ENCODE assay signal across 1 cellular context in the genomic region with DNA sequence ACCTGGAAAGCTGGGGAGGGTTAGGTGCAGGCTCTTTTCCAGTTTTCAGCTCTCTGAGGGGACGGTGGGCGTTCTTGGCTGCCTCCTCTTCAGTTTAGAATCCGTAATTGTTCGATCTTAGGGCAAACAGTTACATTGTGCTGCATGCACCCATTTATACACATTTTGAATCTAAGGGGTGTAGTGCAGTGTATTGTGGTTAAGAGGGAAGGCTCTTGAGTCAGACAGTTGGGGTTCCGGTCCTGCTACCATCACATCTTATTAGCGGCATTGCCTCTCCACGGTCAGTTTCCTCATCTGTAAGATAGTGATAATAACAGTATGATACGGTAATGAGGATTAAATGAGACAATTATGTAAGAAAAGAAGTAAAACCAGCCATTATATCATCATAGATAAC.
TF ChIP-seq lines count a peak whose summit lies in the region.

No MANE protein-coding gene starts in this region.

TF ChIP-seq in HepG2, 621 proteins besides CTCF, POLR2A, EP300 and RAD21:
- TF ChIP-seq ZNF256 (CRISPR knock-in tag; conservative IDR thresholded peaks at IDR 0.05) = no peak
- 0 out of 2 replicates have a peak, but pooled peaks have one; percentile 31 for TF ChIP-seq NCOA1 (CRISPR knock-in tag; IDR thresholded peaks at IDR 0.05)
- no peak for TF ChIP-seq TCF12 (IDR thresholded peaks at IDR 0.05)
- TF ChIP-seq TCF12 (CRISPR knock-in tag; IDR thresholded peaks at IDR 0.05) = no peak
- no peak for TF ChIP-seq CAMTA2 (CRISPR knock-in tag; IDR thresholded peaks at IDR 0.05; ENCODE audit: borderline replicate concordance)
- no peak for TF ChIP-seq IKZF4 (CRISPR knock-in tag; IDR thresholded peaks at IDR 0.05; ENCODE audit: borderline replicate concordance, low read depth, not compliant biosample characterization)
- no peak for TF ChIP-seq NCOA5 (CRISPR knock-in tag; IDR thresholded peaks at IDR 0.05)
- TF ChIP-seq, protein P1, sequence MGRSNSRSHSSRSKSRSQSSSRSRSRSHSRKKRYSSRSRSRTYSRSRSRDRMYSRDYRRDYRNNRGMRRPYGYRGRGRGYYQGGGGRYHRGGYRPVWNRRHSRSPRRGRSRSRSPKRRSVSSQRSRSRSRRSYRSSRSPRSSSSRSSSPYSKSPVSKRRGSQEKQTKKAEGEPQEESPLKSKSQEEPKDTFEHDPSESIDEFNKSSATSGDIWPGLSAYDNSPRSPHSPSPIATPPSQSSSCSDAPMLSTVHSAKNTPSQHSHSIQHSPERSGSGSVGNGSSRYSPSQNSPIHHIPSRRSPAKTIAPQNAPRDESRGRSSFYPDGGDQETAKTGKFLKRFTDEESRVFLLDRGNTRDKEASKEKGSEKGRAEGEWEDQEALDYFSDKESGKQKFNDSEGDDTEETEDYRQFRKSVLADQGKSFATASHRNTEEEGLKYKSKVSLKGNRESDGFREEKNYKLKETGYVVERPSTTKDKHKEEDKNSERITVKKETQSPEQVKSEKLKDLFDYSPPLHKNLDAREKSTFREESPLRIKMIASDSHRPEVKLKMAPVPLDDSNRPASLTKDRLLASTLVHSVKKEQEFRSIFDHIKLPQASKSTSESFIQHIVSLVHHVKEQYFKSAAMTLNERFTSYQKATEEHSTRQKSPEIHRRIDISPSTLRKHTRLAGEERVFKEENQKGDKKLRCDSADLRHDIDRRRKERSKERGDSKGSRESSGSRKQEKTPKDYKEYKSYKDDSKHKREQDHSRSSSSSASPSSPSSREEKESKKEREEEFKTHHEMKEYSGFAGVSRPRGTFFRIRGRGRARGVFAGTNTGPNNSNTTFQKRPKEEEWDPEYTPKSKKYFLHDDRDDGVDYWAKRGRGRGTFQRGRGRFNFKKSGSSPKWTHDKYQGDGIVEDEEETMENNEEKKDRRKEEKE (IDR thresholded peaks at IDR 0.05) = no peak
- TF ChIP-seq, protein P2, sequence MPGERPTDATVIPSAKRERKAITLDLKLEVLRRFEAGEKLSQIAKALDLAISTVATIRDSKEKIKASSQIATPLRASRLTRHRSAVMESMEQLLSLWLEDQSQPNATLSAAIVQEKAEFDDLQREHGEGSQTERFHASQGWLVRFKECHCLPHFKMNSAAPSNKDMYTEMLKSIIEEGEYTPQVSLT (CRISPR knock-in tag; IDR thresholded peaks at IDR 0.05; ENCODE audit: borderline replicate concordance, low read depth) = no peak
- 0 out of 2 replicates have a peak, but pooled peaks have one; percentile 52 for TF ChIP-seq ARID2 (CRISPR knock-in tag; IDR thresholded peaks at IDR 0.05; ENCODE audit: borderline replicate concordance)
- TF ChIP-seq, protein P3, sequence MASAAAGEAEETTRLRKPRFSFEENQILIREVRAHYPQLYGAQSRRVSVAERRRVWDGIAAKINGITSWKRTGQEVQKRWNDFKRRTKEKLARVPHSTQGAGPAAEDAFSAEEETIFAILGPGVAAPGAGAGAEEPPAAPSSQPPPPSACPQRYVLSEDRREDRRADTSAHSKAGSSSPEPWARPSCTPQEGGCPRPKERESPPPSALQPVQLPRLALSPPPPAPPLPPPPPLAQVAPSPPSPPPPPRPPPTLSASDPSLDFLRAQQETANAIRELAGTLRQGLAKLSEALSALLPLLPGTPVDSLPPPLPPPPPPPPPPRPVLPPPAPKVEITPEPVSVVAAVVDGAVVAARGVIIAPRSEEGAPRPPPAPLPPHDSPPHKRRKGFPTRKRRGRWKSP (CRISPR knock-in tag; IDR thresholded peaks at IDR 0.05) = no peak
- no peak for TF ChIP-seq NR3C1 (CRISPR knock-in tag; IDR thresholded peaks at IDR 0.05)
- TF ChIP-seq NFKB2 (CRISPR knock-in tag; IDR thresholded peaks at IDR 0.05; ENCODE audit: borderline replicate concordance) = no peak
- no peak for TF ChIP-seq ZNF331 (CRISPR knock-in tag; IDR thresholded peaks at IDR 0.05)
- 0 out of 2 replicates have a peak, but pooled peaks have one; percentile 10 for TF ChIP-seq KDM5A (IDR thresholded peaks at IDR 0.05; ENCODE audit: borderline replicate concordance, low read length)
- no peak for TF ChIP-seq ZNF672 (CRISPR knock-in tag; IDR thresholded peaks at IDR 0.05)
- no peak for TF ChIP-seq ZNF441 (CRISPR knock-in tag; IDR thresholded peaks at IDR 0.05; ENCODE audit: borderline replicate concordance)
- TF ChIP-seq ZNF317 (CRISPR knock-in tag; IDR thresholded peaks at IDR 0.05) = no peak
- TF ChIP-seq ZNF432 (CRISPR knock-in tag; IDR thresholded peaks at IDR 0.05; ENCODE audit: borderline replicate concordance) = no peak
- no peak for TF ChIP-seq ZNF703 (CRISPR knock-in tag; IDR thresholded peaks at IDR 0.05; ENCODE audit: borderline replicate concordance)
- TF ChIP-seq ZNF546 (CRISPR knock-in tag; conservative IDR thresholded peaks at IDR 0.05) = peak; percentile 76; the same call in 1 of the 2 replicates
- no peak for TF ChIP-seq ZNF251 (CRISPR knock-in tag; IDR thresholded peaks at IDR 0.05)
- TF ChIP-seq ZNF20 (CRISPR knock-in tag; IDR thresholded peaks at IDR 0.05) = no peak
- no peak for TF ChIP-seq RARA (CRISPR knock-in tag; IDR thresholded peaks at IDR 0.05)
- TF ChIP-seq SIN3A (IDR thresholded peaks at IDR 0.05; ENCODE audit: borderline replicate concordance, low read depth, low read length) = no peak
- TF ChIP-seq, protein P4, sequence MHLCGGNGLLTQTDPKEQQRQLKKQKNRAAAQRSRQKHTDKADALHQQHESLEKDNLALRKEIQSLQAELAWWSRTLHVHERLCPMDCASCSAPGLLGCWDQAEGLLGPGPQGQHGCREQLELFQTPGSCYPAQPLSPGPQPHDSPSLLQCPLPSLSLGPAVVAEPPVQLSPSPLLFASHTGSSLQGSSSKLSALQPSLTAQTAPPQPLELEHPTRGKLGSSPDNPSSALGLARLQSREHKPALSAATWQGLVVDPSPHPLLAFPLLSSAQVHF (CRISPR knock-in tag; IDR thresholded peaks at IDR 0.05) = no peak
- no peak for TF ChIP-seq ARNTL (CRISPR knock-in tag; IDR thresholded peaks at IDR 0.05)
- TF ChIP-seq ZBTB42 (CRISPR knock-in tag; IDR thresholded peaks at IDR 0.05) = no peak
- TF ChIP-seq ZNF766 (CRISPR knock-in tag; IDR thresholded peaks at IDR 0.05; ENCODE audit: borderline replicate concordance) = 0 out of 2 replicates have a peak, but pooled peaks have one; percentile 1
- no peak for TF ChIP-seq KLF12 (CRISPR knock-in tag; IDR thresholded peaks at IDR 0.05; ENCODE audit: borderline replicate concordance)
- no peak for TF ChIP-seq ZNF563 (CRISPR knock-in tag; IDR thresholded peaks at IDR 0.05)
- TF ChIP-seq, protein P5, sequence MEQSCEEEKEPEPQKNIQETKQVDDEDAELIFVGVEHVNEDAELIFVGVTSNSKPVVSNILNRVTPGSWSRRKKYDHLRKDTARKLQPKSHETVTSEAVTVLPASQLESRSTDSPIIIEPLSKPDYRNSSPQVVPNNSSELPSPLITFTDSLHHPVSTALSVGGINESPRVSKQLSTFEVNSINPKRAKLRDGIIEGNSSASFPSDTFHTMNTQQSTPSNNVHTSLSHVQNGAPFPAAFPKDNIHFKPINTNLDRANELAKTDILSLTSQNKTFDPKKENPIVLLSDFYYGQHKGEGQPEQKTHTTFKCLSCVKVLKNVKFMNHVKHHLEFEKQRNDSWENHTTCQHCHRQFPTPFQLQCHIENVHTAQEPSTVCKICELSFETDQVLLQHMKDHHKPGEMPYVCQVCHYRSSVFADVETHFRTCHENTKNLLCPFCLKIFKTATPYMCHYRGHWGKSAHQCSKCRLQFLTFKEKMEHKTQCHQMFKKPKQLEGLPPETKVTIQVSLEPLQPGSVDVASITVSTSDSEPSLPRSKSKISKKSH (CRISPR knock-in tag; IDR thresholded peaks at IDR 0.05; ENCODE audit: borderline replicate concordance) = no peak
- TF ChIP-seq NFIB (CRISPR knock-in tag; IDR thresholded peaks at IDR 0.05; ENCODE audit: borderline replicate concordance) = no peak
- TF ChIP-seq ERF (CRISPR knock-in tag; IDR thresholded peaks at IDR 0.05) = no peak
- TF ChIP-seq ZNF709 (CRISPR knock-in tag; IDR thresholded peaks at IDR 0.05) = no peak; the same call in 1 of the 2 replicates
- no peak for TF ChIP-seq SCMH1 (CRISPR knock-in tag; IDR thresholded peaks at IDR 0.05; ENCODE audit: borderline replicate concordance)
- TF ChIP-seq RXRB (CRISPR knock-in tag; IDR thresholded peaks at IDR 0.05; ENCODE audit: borderline replicate concordance) = no peak
- TF ChIP-seq, protein P6, sequence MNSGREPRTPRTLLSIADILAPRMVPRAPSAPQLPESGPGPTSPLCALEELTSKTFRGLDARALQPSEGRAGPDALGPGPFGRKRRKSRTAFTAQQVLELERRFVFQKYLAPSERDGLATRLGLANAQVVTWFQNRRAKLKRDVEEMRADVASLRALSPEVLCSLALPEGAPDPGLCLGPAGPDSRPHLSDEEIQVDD (CRISPR knock-in tag; IDR thresholded peaks at IDR 0.05; ENCODE audit: borderline replicate concordance) = no peak
- TF ChIP-seq, protein P7, sequence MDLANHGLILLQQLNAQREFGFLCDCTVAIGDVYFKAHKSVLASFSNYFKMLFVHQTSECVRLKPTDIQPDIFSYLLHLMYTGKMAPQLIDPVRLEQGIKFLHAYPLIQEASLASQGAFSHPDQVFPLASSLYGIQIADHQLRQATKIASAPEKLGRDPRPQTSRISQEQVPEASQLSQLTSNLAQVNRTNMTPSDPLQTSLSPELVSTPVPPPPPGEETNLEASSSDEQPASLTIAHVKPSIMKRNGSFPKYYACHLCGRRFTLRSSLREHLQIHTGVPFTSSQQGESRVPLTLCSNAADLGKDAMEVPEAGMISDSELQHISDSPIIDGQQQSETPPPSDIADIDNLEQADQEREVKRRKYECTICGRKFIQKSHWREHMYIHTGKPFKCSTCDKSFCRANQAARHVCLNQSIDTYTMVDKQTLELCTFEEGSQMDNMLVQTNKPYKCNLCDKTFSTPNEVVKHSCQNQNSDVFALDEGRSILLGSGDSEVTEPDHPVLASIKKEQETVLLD (CRISPR knock-in tag; IDR thresholded peaks at IDR 0.05; ENCODE audit: low read depth) = no peak
- TF ChIP-seq RFX1 (IDR thresholded peaks at IDR 0.05) = no peak
- TF ChIP-seq KDM4B (CRISPR knock-in tag; IDR thresholded peaks at IDR 0.05) = no peak
